30 cellular contexts compared by ENCODE assay signal in genomic region chr22:21994881-21995444, GRCh38.
"Had no signal": no experiment of that assay in that cellular context is flagged by ENCODE, and none has a peak within 500 bp of the region (broad histone marks: within the 10 kb centered on the region; RNA-seq: fewer than 3 reads in every experiment).

No MANE protein-coding gene starts in this region.

- H3K27me3 Mint-ChIP-seq: activated CD4-positive, alpha-beta T cell treated with anti-CD3 and anti-CD28 coated beads for 36 hours had no signal

- ATAC-seq: activated CD4-positive, alpha-beta T cell treated with anti-CD3 and anti-CD28 coated beads for 36 hours; activated naive CD4-positive, alpha-beta T cell treated with anti-CD3 and anti-CD28 coated beads, Interleukin-2, amount 50 U/mL, for 72 hours; gastroesophageal sphincter; heart right ventricle; T-helper 17 cell had no signal

- H3K4me1 Mint-ChIP-seq: activated CD4-positive, alpha-beta memory T cell treated with anti-CD3 and anti-CD28 coated beads, Interleukin-2, amount 10 ng/mL, durations not matched to agents 7 days and 5 days; activated CD4-positive, alpha-beta T cell treated with anti-CD3 and anti-CD28 coated beads for 36 hours; activated CD4-positive, alpha-beta T cell treated with anti-CD3 and anti-CD28 coated beads, Interleukin-2, amount 10 ng/mL, durations not matched to agents 24 days and 14 days; activated naive CD4-positive, alpha-beta T cell treated with anti-CD3 and anti-CD28 coated beads, Interleukin-2, amount 10 ng/mL, durations not matched to agents 7 days and 5 days; activated naive CD8-positive, alpha-beta T cell treated with anti-CD3 and anti-CD28 coated beads, Interleukin-2, amount 10 ng/mL, durations not matched to agents 7 days and 5 days; brain had no signal

- H3K27me3 ChIP-seq: ascending aorta, breast epithelium, colonic mucosa had no signal

- H3K9me3 ChIP-seq: ascending aorta, breast epithelium, colonic mucosa, esophagus squamous epithelium, gastroesophageal sphincter, heart right ventricle had no signal

- H3K4me3 Mint-ChIP-seq: activated CD4-positive, alpha-beta memory T cell treated with anti-CD3 and anti-CD28 coated beads, Interleukin-2, amount 10 ng/mL, durations not matched to agents 7 days and 5 days; activated CD4-positive, alpha-beta T cell treated with anti-CD3 and anti-CD28 coated beads for 36 hours; activated CD4-positive, alpha-beta T cell treated with anti-CD3 and anti-CD28 coated beads, Interleukin-2, amount 10 ng/mL, durations not matched to agents 24 days and 14 days; activated naive CD4-positive, alpha-beta T cell treated with anti-CD3 and anti-CD28 coated beads, Interleukin-2, amount 10 ng/mL, durations not matched to agents 7 days and 5 days; activated naive CD8-positive, alpha-beta T cell treated with anti-CD3 and anti-CD28 coated beads, Interleukin-2, amount 10 ng/mL, durations not matched to agents 7 days and 5 days; activated T-helper 1 cell treated with anti-CD3 and anti-CD28 coated beads, Interleukin-12 subunit alpha, Interleukin-12 subunit beta, Interleukin-2, Interleukin-4 antibody, amounts not matched to agents 30 ng/mL and 10 ng/mL and 1 ng/mL, durations not matched to agents 14 hours and 24 hours and 36 hours; brain; T-helper 17 cell had no signal

- H3K4me1 ChIP-seq: ascending aorta, breast epithelium, colonic mucosa, esophagus squamous epithelium, gastroesophageal sphincter, heart right ventricle had no signal

- H3K4me3 ChIP-seq: ascending aorta, breast epithelium, cardiac muscle cell, colonic mucosa, esophagus squamous epithelium, gastroesophageal sphincter, heart right ventricle had no signal

- H3K36me3 Mint-ChIP-seq: activated naive CD4-positive, alpha-beta T cell treated with anti-CD3 and anti-CD28 coated beads, Interleukin-2, amount 10 ng/mL, durations not matched to agents 7 days and 5 days; activated naive CD4-positive, alpha-beta T cell treated with anti-CD3 and anti-CD28 coated beads, Interleukin-2, amount 50 U/mL, for 72 hours; activated naive CD8-positive, alpha-beta T cell treated with anti-CD3 and anti-CD28 coated beads, Interleukin-2, amount 10 ng/mL, durations not matched to agents 7 days and 5 days; brain had no signal

- DNase-seq: activated CD4-positive, alpha-beta memory T cell treated with anti-CD3 and anti-CD28 coated beads, Interleukin-2, amount 10 ng/mL, durations not matched to agents 7 days and 5 days; activated CD4-positive, alpha-beta T cell treated with anti-CD3 and anti-CD28 coated beads for 36 hours; activated CD4-positive, alpha-beta T cell treated with anti-CD3 and anti-CD28 coated beads, Interleukin-2, amount 10 ng/mL, durations not matched to agents 24 days and 14 days; activated CD4-positive, alpha-beta T cell treated with anti-CD3 and anti-CD28 coated beads, Interleukin-2, amount 50 U/mL, for 4 hours; activated CD4-positive, CD25-positive, alpha-beta regulatory T cell; activated CD4-positive, CD25-positive, alpha-beta regulatory T cell treated with anti-CD3 and anti-CD28 coated beads, Interleukin-2, amount 50 U/mL, for 72 hours; activated CD8-positive, alpha-beta memory T cell treated with anti-CD3 and anti-CD28 coated beads, Interleukin-2, amount 50 U/mL, for 48 hours; activated effector memory CD4-positive, alpha-beta T cell treated with anti-CD3 and anti-CD28 coated beads, Interleukin-2, amount 50 U/mL, for 16 hours; activated naive CD4-positive, alpha-beta T cell treated with anti-CD3 and anti-CD28 coated beads, Interleukin-2, amount 10 ng/mL, durations not matched to agents 7 days and 5 days; activated naive CD8-positive, alpha-beta T cell treated with anti-CD3 and anti-CD28 coated beads, Interleukin-2, amount 10 ng/mL, durations not matched to agents 7 days and 5 days; activated T-cell treated with anti-CD3 and anti-CD28 coated beads for 4 hours; activated T-cell treated with anti-CD3 and anti-CD28 coated beads, Interleukin-2, amount 50 U/mL, for 48 hours; central memory CD4-positive, alpha-beta T cell; cerebellar nuclear complex; colonic mucosa; effector CD8-positive, alpha-beta T cell; esophagus squamous epithelium; foreskin melanocyte; heart right ventricle; T-helper 1 cell; T-helper 17 cell had no signal

- H3K27ac Mint-ChIP-seq: activated CD4-positive, alpha-beta memory T cell treated with anti-CD3 and anti-CD28 coated beads, Interleukin-2, amount 10 ng/mL, durations not matched to agents 7 days and 5 days; activated CD4-positive, alpha-beta T cell treated with anti-CD3 and anti-CD28 coated beads for 36 hours; activated CD4-positive, alpha-beta T cell treated with anti-CD3 and anti-CD28 coated beads, Interleukin-2, amount 10 ng/mL, durations not matched to agents 24 days and 14 days; activated naive CD4-positive, alpha-beta T cell treated with anti-CD3 and anti-CD28 coated beads, Interleukin-2, amount 10 ng/mL, durations not matched to agents 7 days and 5 days; activated naive CD4-positive, alpha-beta T cell treated with anti-CD3 and anti-CD28 coated beads, Interleukin-2, amount 50 U/mL, for 72 hours; activated naive CD8-positive, alpha-beta T cell treated with anti-CD3 and anti-CD28 coated beads, Interleukin-2, amount 10 ng/mL, durations not matched to agents 7 days and 5 days; activated T-helper 1 cell treated with anti-CD3 and anti-CD28 coated beads, Interleukin-12 subunit alpha, Interleukin-12 subunit beta, Interleukin-2, Interleukin-4 antibody, amounts not matched to agents 30 ng/mL and 10 ng/mL and 1 ng/mL, durations not matched to agents 14 hours and 24 hours and 36 hours; activated T-helper 2 cell treated with anti-CD3 and anti-CD28 coated beads, Interferon-gamma antibody, Interleukin-2, Interleukin-4, amounts not matched to agents 10 μg/mL and 5 μg/mL and 100 μg/mL, durations not matched to agents 14 hours and 24 hours and 36 hours; brain; T-helper 17 cell had no signal

- H3K9me3 Mint-ChIP-seq: activated CD4-positive, alpha-beta memory T cell treated with anti-CD3 and anti-CD28 coated beads, Interleukin-2, amount 10 ng/mL, durations not matched to agents 7 days and 5 days; activated CD4-positive, alpha-beta T cell treated with anti-CD3 and anti-CD28 coated beads, Interleukin-2, amount 10 ng/mL, durations not matched to agents 24 days and 14 days; activated naive CD4-positive, alpha-beta T cell treated with anti-CD3 and anti-CD28 coated beads, Interleukin-2, amount 10 ng/mL, durations not matched to agents 7 days and 5 days; activated naive CD4-positive, alpha-beta T cell treated with anti-CD3 and anti-CD28 coated beads, Interleukin-2, amount 50 U/mL, for 72 hours; activated naive CD8-positive, alpha-beta T cell treated with anti-CD3 and anti-CD28 coated beads, Interleukin-2, amount 10 ng/mL, durations not matched to agents 7 days and 5 days; activated T-helper 1 cell treated with anti-CD3 and anti-CD28 coated beads, Interleukin-12 subunit alpha, Interleukin-12 subunit beta, Interleukin-2, Interleukin-4 antibody, amounts not matched to agents 30 ng/mL and 10 ng/mL and 1 ng/mL, durations not matched to agents 14 hours and 24 hours and 36 hours; activated T-helper 2 cell treated with anti-CD3 and anti-CD28 coated beads, Interferon-gamma antibody, Interleukin-2, Interleukin-4, amounts not matched to agents 10 μg/mL and 5 μg/mL and 100 μg/mL, durations not matched to agents 14 hours and 24 hours and 36 hours had no signal

- H3K36me3 ChIP-seq: ascending aorta, breast epithelium, cardiac muscle cell, colonic mucosa, esophagus squamous epithelium, gastroesophageal sphincter, heart right ventricle had no signal

- H3K27ac ChIP-seq: ascending aorta, breast epithelium, cardiac muscle cell, colonic mucosa, epithelial cell of prostate, esophagus squamous epithelium, gastroesophageal sphincter, heart right ventricle had no signal
